ENCODE assay signal across 32 cellular contexts in the genomic region with DNA sequence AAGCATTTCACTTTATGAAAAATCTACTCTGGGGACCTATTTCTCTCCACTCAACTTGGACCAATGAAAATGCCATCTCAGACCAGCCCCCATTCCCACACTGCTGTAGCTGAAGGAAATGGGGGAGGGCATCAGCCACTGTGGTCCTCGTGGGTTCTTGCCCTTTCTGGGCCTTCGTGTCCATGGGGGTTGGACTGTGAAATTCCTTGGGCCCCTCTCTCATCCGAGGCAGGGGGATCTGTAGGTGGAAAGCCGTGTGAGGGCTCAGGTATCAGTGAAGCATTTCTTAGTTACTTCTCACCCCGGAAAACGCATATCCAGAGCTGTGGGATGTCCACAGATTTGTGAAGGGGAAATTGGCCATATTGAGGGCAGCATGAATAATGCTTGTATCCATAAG.
"Had no signal": no experiment of that assay in that cellular context is flagged by ENCODE, and none has a peak within 500 bp of the region (broad histone marks: within the 10 kb centered on the region; RNA-seq: fewer than 3 reads in every experiment).

No MANE protein-coding gene starts in this region.

- H3K4me3 Mint-ChIP-seq: activated B cell treated with CpG ODN at 0.5 μM for 24 hours; activated CD4-positive, alpha-beta memory T cell treated with anti-CD3 and anti-CD28 coated beads, Interleukin-2, amount 10 ng/mL, durations not matched to agents 7 days and 5 days; activated CD4-positive, alpha-beta T cell treated with anti-CD3 and anti-CD28 coated beads, Interleukin-2, amount 10 ng/mL, durations not matched to agents 7 days and 5 days; activated naive CD4-positive, alpha-beta T cell treated with anti-CD3 and anti-CD28 coated beads for 36 hours; activated naive CD4-positive, alpha-beta T cell treated with anti-CD3 and anti-CD28 coated beads, Interleukin-2, amount 50 U/mL, for 24 hours; activated naive CD8-positive, alpha-beta T cell treated with anti-CD3 and anti-CD28 coated beads for 36 hours; activated naive CD8-positive, alpha-beta T cell treated with anti-CD3 and anti-CD28 coated beads, Interleukin-2, amount 50 U/mL, for 24 hours; activated T-helper 1 cell treated with anti-CD3 and anti-CD28 coated beads, Interleukin-12 subunit alpha, Interleukin-12 subunit beta, Interleukin-2, Interleukin-4 antibody, amounts not matched to agents 30 ng/mL and 10 ng/mL and 1 ng/mL, durations not matched to agents 14 hours and 24 hours and 36 hours; dendritic cell treated with granulocyte-macrophage colony-stimulating factor and Interleukin-4, amounts not matched to agents 40 ng/mL and 50 ng/mL, for 4 days; effector memory CD8-positive, alpha-beta T cell; T-cell; T-helper 1 cell treated with Interleukin-12 subunit alpha and Interleukin-12 subunit beta and Interleukin-4 antibody, amounts not matched to agents 30 μg/mL and 1 μg/mL, for 36 hours; T-helper 2 cell treated with Interferon-gamma antibody and Interleukin-4, amounts not matched to agents 5 μg/mL and 100 μg/mL, for 36 hours had no signal

- H3K27ac ChIP-seq: adrenal gland, body of pancreas, colonic mucosa, epithelial cell of prostate, WERI-Rb-1 had no signal

- H3K27me3 ChIP-seq: adrenal gland, body of pancreas, colonic mucosa had no signal

- H3K27me3 Mint-ChIP-seq: activated CD4-positive, alpha-beta memory T cell treated with anti-CD3 and anti-CD28 coated beads, Interleukin-2, amount 10 ng/mL, durations not matched to agents 7 days and 5 days; activated CD4-positive, alpha-beta T cell treated with anti-CD3 and anti-CD28 coated beads, Interleukin-2, amount 10 ng/mL, durations not matched to agents 7 days and 5 days; activated naive CD8-positive, alpha-beta T cell treated with anti-CD3 and anti-CD28 coated beads for 36 hours; T-cell had no signal

- H3K9me3 Mint-ChIP-seq: activated B cell treated with CpG ODN at 0.5 μM for 24 hours; activated CD4-positive, alpha-beta memory T cell treated with anti-CD3 and anti-CD28 coated beads, Interleukin-2, amount 10 ng/mL, durations not matched to agents 7 days and 5 days; activated CD4-positive, alpha-beta T cell treated with anti-CD3 and anti-CD28 coated beads, Interleukin-2, amount 10 ng/mL, durations not matched to agents 7 days and 5 days; activated naive CD4-positive, alpha-beta T cell treated with anti-CD3 and anti-CD28 coated beads for 36 hours; activated naive CD4-positive, alpha-beta T cell treated with anti-CD3 and anti-CD28 coated beads, Interleukin-2, amount 50 U/mL, for 24 hours; activated naive CD8-positive, alpha-beta T cell treated with anti-CD3 and anti-CD28 coated beads for 36 hours; activated naive CD8-positive, alpha-beta T cell treated with anti-CD3 and anti-CD28 coated beads, Interleukin-2, amount 50 U/mL, for 24 hours; activated T-helper 1 cell treated with anti-CD3 and anti-CD28 coated beads, Interleukin-12 subunit alpha, Interleukin-12 subunit beta, Interleukin-2, Interleukin-4 antibody, amounts not matched to agents 30 ng/mL and 10 ng/mL and 1 ng/mL, durations not matched to agents 14 hours and 24 hours and 36 hours; activated T-helper 2 cell treated with anti-CD3 and anti-CD28 coated beads, Interferon-gamma antibody, Interleukin-2, Interleukin-4, amounts not matched to agents 10 μg/mL and 5 μg/mL and 100 μg/mL, durations not matched to agents 14 hours and 24 hours and 36 hours; effector memory CD8-positive, alpha-beta T cell; T-cell; T-helper 1 cell treated with Interleukin-12 subunit alpha and Interleukin-12 subunit beta and Interleukin-4 antibody, amounts not matched to agents 30 μg/mL and 1 μg/mL, for 36 hours; T-helper 2 cell treated with Interferon-gamma antibody and Interleukin-4, amounts not matched to agents 5 μg/mL and 100 μg/mL, for 36 hours had no signal

- H3K4me1 ChIP-seq: adrenal gland, body of pancreas, colonic mucosa had no signal

- H3K27ac Mint-ChIP-seq: activated B cell treated with CpG ODN at 0.5 μM for 24 hours; activated CD4-positive, alpha-beta memory T cell treated with anti-CD3 and anti-CD28 coated beads, Interleukin-2, amount 10 ng/mL, durations not matched to agents 7 days and 5 days; activated CD4-positive, alpha-beta T cell treated with anti-CD3 and anti-CD28 coated beads, Interleukin-2, amount 10 ng/mL, durations not matched to agents 7 days and 5 days; activated naive CD4-positive, alpha-beta T cell treated with anti-CD3 and anti-CD28 coated beads for 36 hours; activated naive CD4-positive, alpha-beta T cell treated with anti-CD3 and anti-CD28 coated beads, Interleukin-2, amount 50 U/mL, for 24 hours; activated naive CD8-positive, alpha-beta T cell treated with anti-CD3 and anti-CD28 coated beads for 36 hours; activated naive CD8-positive, alpha-beta T cell treated with anti-CD3 and anti-CD28 coated beads, Interleukin-2, amount 50 U/mL, for 24 hours; activated T-helper 1 cell treated with anti-CD3 and anti-CD28 coated beads, Interleukin-12 subunit alpha, Interleukin-12 subunit beta, Interleukin-2, Interleukin-4 antibody, amounts not matched to agents 30 ng/mL and 10 ng/mL and 1 ng/mL, durations not matched to agents 14 hours and 24 hours and 36 hours; activated T-helper 2 cell treated with anti-CD3 and anti-CD28 coated beads, Interferon-gamma antibody, Interleukin-2, Interleukin-4, amounts not matched to agents 10 μg/mL and 5 μg/mL and 100 μg/mL, durations not matched to agents 14 hours and 24 hours and 36 hours; dendritic cell treated with granulocyte-macrophage colony-stimulating factor and Interleukin-4, amounts not matched to agents 40 ng/mL and 50 ng/mL, for 4 days; effector memory CD8-positive, alpha-beta T cell; T-cell; T-helper 1 cell treated with Interleukin-12 subunit alpha and Interleukin-12 subunit beta and Interleukin-4 antibody, amounts not matched to agents 30 μg/mL and 1 μg/mL, for 36 hours; T-helper 2 cell treated with Interferon-gamma antibody and Interleukin-4, amounts not matched to agents 5 μg/mL and 100 μg/mL, for 36 hours had no signal

- H3K36me3 ChIP-seq: adrenal gland, colonic mucosa, WERI-Rb-1 had no signal

- ATAC-seq: activated CD4-positive, CD25-positive, alpha-beta regulatory T cell treated with anti-CD3 and anti-CD28 coated beads, Interleukin-2, amount 50 U/mL, for 24 hours; activated naive CD8-positive, alpha-beta T cell treated with anti-CD3 and anti-CD28 coated beads, Interleukin-2, amount 50 U/mL, for 24 hours; body of pancreas; effector memory CD8-positive, alpha-beta T cell; T-cell had no signal

- H3K4me1 Mint-ChIP-seq: activated B cell treated with CpG ODN at 0.5 μM for 24 hours; activated CD4-positive, alpha-beta memory T cell treated with anti-CD3 and anti-CD28 coated beads, Interleukin-2, amount 10 ng/mL, durations not matched to agents 7 days and 5 days; activated CD4-positive, alpha-beta T cell treated with anti-CD3 and anti-CD28 coated beads, Interleukin-2, amount 10 ng/mL, durations not matched to agents 7 days and 5 days; activated naive CD4-positive, alpha-beta T cell treated with anti-CD3 and anti-CD28 coated beads, Interleukin-2, amount 50 U/mL, for 24 hours; activated naive CD8-positive, alpha-beta T cell treated with anti-CD3 and anti-CD28 coated beads for 36 hours; activated naive CD8-positive, alpha-beta T cell treated with anti-CD3 and anti-CD28 coated beads, Interleukin-2, amount 50 U/mL, for 24 hours; T-cell had no signal

- H3K4me3 ChIP-seq: adrenal gland, body of pancreas, colonic mucosa had no signal

- H3K36me3 Mint-ChIP-seq: activated naive CD4-positive, alpha-beta T cell treated with anti-CD3 and anti-CD28 coated beads, Interleukin-2, amount 50 U/mL, for 24 hours; activated naive CD8-positive, alpha-beta T cell treated with anti-CD3 and anti-CD28 coated beads for 36 hours; T-cell had no signal

- H3K9me3 ChIP-seq: adrenal gland, body of pancreas, colonic mucosa had no signal

- DNase-seq: activated B cell treated with CpG ODN at 0.5 μM for 24 hours; activated CD4-positive, alpha-beta memory T cell treated with anti-CD3 and anti-CD28 coated beads, Interleukin-2, amount 10 ng/mL, durations not matched to agents 7 days and 5 days; activated CD4-positive, alpha-beta T cell treated with anti-CD3 and anti-CD28 coated beads, Interleukin-2, amount 10 ng/mL, durations not matched to agents 7 days and 5 days; activated CD4-positive, alpha-beta T cell treated with anti-CD3 and anti-CD28 coated beads, Interleukin-2, amount 50 U/mL, for 4 hours; activated CD8-positive, alpha-beta memory T cell treated with anti-CD3 and anti-CD28 coated beads, Interleukin-2, amount 50 U/mL, for 4 hours; activated effector memory CD4-positive, alpha-beta T cell treated with anti-CD3 and anti-CD28 coated beads, Interleukin-2, amount 50 U/mL, for 16 hours; activated naive CD4-positive, alpha-beta T cell treated with anti-CD3 and anti-CD28 coated beads for 36 hours; activated naive CD8-positive, alpha-beta T cell treated with anti-CD3 and anti-CD28 coated beads for 36 hours; activated naive CD8-positive, alpha-beta T cell treated with anti-CD3 and anti-CD28 coated beads, Interleukin-2, amount 50 U/mL, for 24 hours; activated T-cell treated with anti-CD3 and anti-CD28 coated beads, Interleukin-2, amount 50 U/mL, for 1 hour; activated T-cell treated with anti-CD3 and anti-CD28 coated beads, Interleukin-2, amount 50 U/mL, for 48 hours; adrenal gland; amygdala; body of pancreas; central memory CD4-positive, alpha-beta T cell; cerebellar nuclear complex; colonic mucosa; effector CD4-positive, alpha-beta T cell; effector memory CD8-positive, alpha-beta T cell; foreskin fibroblast; SW 1271; T-cell; T1000; WERI-Rb-1 had no signal
